16 cellular contexts compared by ENCODE assay signal in the genomic region with DNA sequence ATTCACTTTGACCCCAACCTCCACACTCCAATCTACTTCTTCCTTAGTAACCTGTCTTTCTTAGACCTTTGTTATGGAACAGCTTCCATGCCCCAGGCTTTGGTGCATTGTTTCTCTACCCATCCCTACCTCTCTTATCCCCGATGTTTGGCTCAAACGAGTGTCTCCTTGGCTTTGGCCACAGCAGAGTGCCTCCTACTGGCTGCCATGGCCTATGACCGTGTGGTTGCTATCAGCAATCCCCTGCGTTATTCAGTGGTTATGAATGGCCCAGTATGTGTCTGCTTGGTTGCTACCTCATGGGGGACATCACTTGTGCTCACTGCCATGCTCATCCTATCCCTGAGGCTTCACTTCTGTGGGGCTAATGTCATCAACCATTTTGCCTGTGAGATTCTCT. TPM values are rescaled to one million over a fixed set of nuclear protein-coding genes. Genes with fewer than 3 reads are reported as not detected.
DNase-seq lines count a peak whose midpoint lies in the region; ATAC-seq and TF ChIP-seq lines count a peak whose summit lies in the region.
"Had no signal": no experiment of that assay in that cellular context is flagged by ENCODE, and none has a peak within 500 bp of the region (broad histone marks: within the 10 kb centered on the region; RNA-seq: fewer than 3 reads in every experiment).

No MANE protein-coding gene starts in this region.

- no peak overlapping the region for H3K4me3 ChIP-seq in HCT116 (replicated peaks in 1 of 2; ENCODE audit: low read depth in 1 of 2, low read length in 2 of 2)
- H3K4me3 ChIP-seq: BLaER1, GM12878, K562 had no signal

- no peak for TF ChIP-seq POLR2A in HCT116 (IDR thresholded peaks at IDR 0.05; ENCODE audit: borderline replicate concordance, extremely low read depth, insufficient read depth, insufficient read length)

- H3K4me1 ChIP-seq in HCT116 (ENCODE audit: control insufficient read depth in 1 of 2, insufficient read depth in 2 of 2, low read length in 2 of 2) = no peaks in the 10 kb centered on the region
- H3K4me1 ChIP-seq: BLaER1 had no signal

- ATAC-seq in HCT116 (no peak), WTC11 (no peak), HG03196 (IDR thresholded peaks at IDR 0.05; ENCODE audit: unreplicated experiment) (no peak)
- ATAC-seq: GM12878, K562 had no signal

- H3K4me1 Mint-ChIP-seq in WTC11 = peaks cover 8% of the 10 kb centered on the region
- H3K4me1 Mint-ChIP-seq: CD8-positive, alpha-beta memory T cell had no signal

- POLR2A ChIA-PET in HCT116 (lab: Charles Lee) = no interaction called here
- POLR2A ChIA-PET in WTC11 (lab: Charles Lee) = no interaction called here

- no peaks in the 10 kb centered on the region for H3K79me2 ChIP-seq in HCT116 (ENCODE audit: insufficient read depth, low read length)

- no peak overlapping the region for H2AFZ ChIP-seq in HCT116 (ENCODE audit: low read depth, low read length, poor library complexity, severe bottlenecking)

- RAD21 ChIA-PET in HCT116 (lab: Charles Lee; ENCODE audit: low non-redundant PET in 1 of 2, low total read pairs in 2 of 2, uncharacterized antibody in 2 of 2, unreplicated experiment in 2 of 2) = no interaction called here

- peaks cover under 1% of the 10 kb centered on the region; the same call in 1 of the 2 replicates for H3K36me3 Mint-ChIP-seq in WTC11
- H3K36me3 Mint-ChIP-seq: CD8-positive, alpha-beta memory T cell had no signal

- CTCF ChIA-PET in HCT116 (lab: Charles Lee) (no interaction called here), WTC11 (lab: Charles Lee) (no interaction called here)

- H3K27me3 Mint-ChIP-seq in WTC11 (ENCODE audit: low read depth) = no peaks in the 10 kb centered on the region

- H3K9me2 ChIP-seq in HCT116 (ENCODE audit: insufficient read depth) = no peaks in the 10 kb centered on the region

- peaks cover 5% of the 10 kb centered on the region; the same call in 1 of the 2 replicates for H3K9me3 Mint-ChIP-seq in WTC11
- H3K9me3 Mint-ChIP-seq: CD8-positive, alpha-beta memory T cell had no signal

- intact Hi-C loops in HCT116 (cut with micrococcal nuclease) = no loop called here

- TF ChIP-seq CTCF in HCT116 (IDR thresholded peaks at IDR 0.05 in 2 of 3, conservative IDR thresholded peaks at IDR 0.05 in 1 of 3; ENCODE audit: borderline replicate concordance in 1 of 3, insufficient read depth in 1 of 3, low read depth in 2 of 3, low read length in 2 of 3) (peak in 2 of 3 experiments; percentile 8 to 24; a peak in 1 of 6 replicates), WTC11 (IDR thresholded peaks at IDR 0.05) (no peak)

- DNase-seq in ELF-1 (ENCODE audit: low read depth, low spot score) = peak; percentile 3
- DNase-seq in HCT116 (ENCODE audit: low read depth, low spot score) = no peak
- DNase-seq in WTC11 (ENCODE audit: low spot score) = peak; percentile 11
- peak; percentile 16 for DNase-seq in iPS-NIHi7 (ENCODE audit: extremely low spot score)
- no peak for DNase-seq in anterior cingulate cortex (lab: John Stamatoyannopoulos, UW)
- DNase-seq in NCI-H2107 treated with DMSO at 0.1 percent for 48 hours (lab: John Stamatoyannopoulos, UW; ENCODE audit: unreplicated experiment) = no peak
- DNase-seq: 8988T; AML-193; CD8-positive, alpha-beta memory T cell; DMS53; GOT3; HCEC 1CT had no signal

- no TSS peak for BruUV-seq in HCT116 (replicated peaks; lab: Mats Ljungman, UMichigan)

- TF ChIP-seq RAD21 in HCT116 (IDR thresholded peaks at IDR 0.05; ENCODE audit: low read depth) = no peak

- no peaks in the 10 kb centered on the region for H3K36me3 ChIP-seq in HCT116 (ENCODE audit: control insufficient read depth in 1 of 2, insufficient read depth in 2 of 2, low read length in 2 of 2)
- H3K36me3 ChIP-seq: BLaER1 had no signal

- H3K9ac ChIP-seq in HCT116 (ENCODE audit: low read length) = no peak overlapping the region
- H3K9ac ChIP-seq: BLaER1 had no signal

- H3K4me2 ChIP-seq in HCT116 (ENCODE audit: low read length) = no peak overlapping the region
- H3K4me2 ChIP-seq: BLaER1 had no signal

- no peaks in the 10 kb centered on the region for H3K9me3 ChIP-seq in HCT116 (ENCODE audit: control insufficient read depth in 1 of 2, insufficient read depth in 1 of 2, low read depth in 1 of 2, low read length in 2 of 2)
- H3K9me3 ChIP-seq: BLaER1 had no signal

- H3K27ac ChIP-seq in HCT116 (ENCODE audit: low read depth, low read length) = no peak overlapping the region
- H3K27ac ChIP-seq: BLaER1 had no signal

- no peaks in the 10 kb centered on the region for H3K27me3 ChIP-seq in HCT116 (ENCODE audit: insufficient read depth, low read length)

- no peak overlapping the region for H3K4me3 Mint-ChIP-seq in WTC11
- H3K4me3 Mint-ChIP-seq: CD8-positive, alpha-beta memory T cell had no signal

- H3K27ac Mint-ChIP-seq in WTC11 = no peak overlapping the region
- H3K27ac Mint-ChIP-seq: CD8-positive, alpha-beta memory T cell had no signal

- no peaks in the 10 kb centered on the region for H4K20me1 ChIP-seq in HCT116 (ENCODE audit: insufficient read depth)
- H4K20me1 ChIP-seq: BLaER1 had no signal

TF ChIP-seq in HCT116, 20 proteins besides CTCF, POLR2A, EP300 and RAD21 (continues in another document):
- TF ChIP-seq TCF7L2 (IDR thresholded peaks at IDR 0.05; ENCODE audit: borderline replicate concordance, extremely low read depth, insufficient read depth, insufficient read length) = no peak
- no peak for TF ChIP-seq MAX (IDR thresholded peaks at IDR 0.05)
- TF ChIP-seq FOSL1 (IDR thresholded peaks at IDR 0.05; ENCODE audit: low read depth) = no peak
- TF ChIP-seq ZFX (IDR thresholded peaks at IDR 0.05) = no peak
- TF ChIP-seq SP1 (IDR thresholded peaks at IDR 0.05; ENCODE audit: low read depth) = no peak
- no peak for TF ChIP-seq EZH2 (IDR thresholded peaks at IDR 0.05)
- TF ChIP-seq EZH2phosphoT487 (IDR thresholded peaks at IDR 0.05; ENCODE audit: borderline replicate concordance) = no peak
- TF ChIP-seq, protein P1, sequence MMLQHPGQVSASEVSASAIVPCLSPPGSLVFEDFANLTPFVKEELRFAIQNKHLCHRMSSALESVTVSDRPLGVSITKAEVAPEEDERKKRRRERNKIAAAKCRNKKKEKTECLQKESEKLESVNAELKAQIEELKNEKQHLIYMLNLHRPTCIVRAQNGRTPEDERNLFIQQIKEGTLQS (IDR thresholded peaks at IDR 0.05) = no peak
- TF ChIP-seq ELF1 (IDR thresholded peaks at IDR 0.05; ENCODE audit: borderline replicate concordance, low read depth) = no peak
- TF ChIP-seq POLR2AphosphoS5 (IDR thresholded peaks at IDR 0.05; ENCODE audit: low read depth, low read length) = no peak
- no peak for TF ChIP-seq SRF (IDR thresholded peaks at IDR 0.05; ENCODE audit: low read depth)

TF ChIP-seq in WTC11, 78 proteins besides CTCF, POLR2A, EP300 and RAD21:
- no peak for TF ChIP-seq NR1H2 (CRISPR knock-in tag; IDR thresholded peaks at IDR 0.05)
- no peak for TF ChIP-seq ZNF425 (CRISPR knock-in tag; conservative IDR thresholded peaks at IDR 0.05)
- TF ChIP-seq, protein P2, sequence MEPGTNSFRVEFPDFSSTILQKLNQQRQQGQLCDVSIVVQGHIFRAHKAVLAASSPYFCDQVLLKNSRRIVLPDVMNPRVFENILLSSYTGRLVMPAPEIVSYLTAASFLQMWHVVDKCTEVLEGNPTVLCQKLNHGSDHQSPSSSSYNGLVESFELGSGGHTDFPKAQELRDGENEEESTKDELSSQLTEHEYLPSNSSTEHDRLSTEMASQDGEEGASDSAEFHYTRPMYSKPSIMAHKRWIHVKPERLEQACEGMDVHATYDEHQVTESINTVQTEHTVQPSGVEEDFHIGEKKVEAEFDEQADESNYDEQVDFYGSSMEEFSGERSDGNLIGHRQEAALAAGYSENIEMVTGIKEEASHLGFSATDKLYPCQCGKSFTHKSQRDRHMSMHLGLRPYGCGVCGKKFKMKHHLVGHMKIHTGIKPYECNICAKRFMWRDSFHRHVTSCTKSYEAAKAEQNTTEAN (CRISPR knock-in tag; IDR thresholded peaks at IDR 0.05) = no peak
- TF ChIP-seq FOXJ3 (CRISPR knock-in tag; IDR thresholded peaks at IDR 0.05; ENCODE audit: borderline replicate concordance) = no peak

RNA-seq across cellular contexts. Expression of gene OR13H1, which starts 0.3 kb away (rescaled TPM):
- total RNA-seq in HCT116 (2021; ENCODE audit: unreplicated experiment) = not detected
- polyA plus RNA-seq in HCT116 (2012) = 0.09 and 0.11 TPM in 2 replicates
- total RNA-seq in WTC11 (2021) = not detected in 3 replicates
- total RNA-seq: CD8-positive, alpha-beta memory T cell; GM12878; K562 had no signal
- polyA plus RNA-seq: CD8-positive, alpha-beta memory T cell; GM12878; K562 had no signal

Comparison
In these comparisons a context has a peak if more than half of its experiments do, and no peak if none do; other contexts are left out.
1. DNase-seq: peak in ELF-1 (single experiment), WTC11 (single experiment) and iPS-NIHi7 (single experiment); none in HCT116 (single experiment), anterior cingulate cortex (0 of 58) and NCI-H2107 treated with DMSO at 0.1 percent for 48 hours (single experiment).